Comparison of ENCODE assay signal across 19 cellular contexts in genomic region chr3:112005091-112005672, GRCh38. TPM values are rescaled to one million over a fixed set of nuclear protein-coding genes. Genes with fewer than 3 reads are reported as not detected.
DNase-seq lines count a peak whose midpoint lies in the region; ATAC-seq, FAIRE-seq and TF ChIP-seq lines count a peak whose summit lies in the region.
"Had no signal": no experiment of that assay in that cellular context is flagged by ENCODE, and none has a peak within 500 bp of the region (broad histone marks: within the 10 kb centered on the region; RNA-seq: fewer than 3 reads in every experiment).

No MANE protein-coding gene starts in this region.

- H4K20me1 ChIP-seq in astrocyte (ENCODE audit: insufficient read depth, low read length): no peaks in the 10 kb centered on the region
- H4K20me1 ChIP-seq in neural progenitor cell (ENCODE audit: low read depth): peaks cover 57% of the 10 kb centered on the region

- CTCF ChIA-PET in activated CD4-positive, alpha-beta memory T cell treated with anti-CD3 and anti-CD28 coated beads for 36 hours (lab: Charles Lee): interaction anchor here (0.6 to 7.5 kb wide), 2 partner anchors 8 to 16 kb away, joined by 4 to 90 read pairs; no protein-coding TSS in a partner anchor
- CTCF ChIA-PET in activated CD4-positive, alpha-beta memory T cell treated with anti-CD3 and anti-CD28 coated beads, Interleukin-2, amount 10 ng/mL, durations not matched to agents 7 days and 5 days (lab: Charles Lee): interaction anchor here (1.2 to 4.3 kb wide), 2 partner anchors 8 to 38 kb away, joined by 3 to 32 read pairs; no protein-coding TSS in a partner anchor
- CTCF ChIA-PET in HEK293 (lab: Yijun Ruan, JAX) (interaction anchor here (0.6 to 2.9 kb wide), 4 partner anchors 8 to 237 kb away, joined by 4 to 28 read pairs (median 6); no protein-coding TSS in a partner anchor), Calu3 (lab: Charles Lee) (interaction anchor here (1.9 kb wide), 1 partner anchor 16 kb away, joined by 7 read pairs; no protein-coding TSS in a partner anchor)

- WGBS in heart left ventricle, 4 donors: 74 to 98% (median 86%) methylated on average over 4 of the region's 4 CpGs

- no TSS peak for BruUV-seq in Calu3 (replicated peaks; lab: Mats Ljungman, UMichigan)

- H2AFZ ChIP-seq in astrocyte (ENCODE audit: low read depth, low read length): no peak overlapping the region
- H2AFZ ChIP-seq in neural progenitor cell (replicated peaks): no peak overlapping the region

- peak overlapping the region; percentile 14 for H3K27ac Mint-ChIP-seq in activated CD4-positive, alpha-beta memory T cell treated with anti-CD3 and anti-CD28 coated beads for 36 hours
- H3K27ac Mint-ChIP-seq in activated CD4-positive, alpha-beta memory T cell treated with anti-CD3 and anti-CD28 coated beads, Interleukin-2, amount 10 ng/mL, durations not matched to agents 7 days and 5 days: no peak overlapping the region
- H3K27ac Mint-ChIP-seq in astrocyte (ENCODE audit: unreplicated experiment) (no peak overlapping the region), neural progenitor cell (no peak overlapping the region), Calu3 (ENCODE audit: unreplicated experiment) (no peak overlapping the region)
- H3K27ac Mint-ChIP-seq: activated B cell treated with CpG ODN at 0.5 μM for 24 hours, IgD-negative memory B cell had no signal

- peaks cover 45% of the 10 kb centered on the region for H3K4me1 Mint-ChIP-seq in activated CD4-positive, alpha-beta memory T cell treated with anti-CD3 and anti-CD28 coated beads for 36 hours (ENCODE audit: low read depth)
- peaks cover 29% of the 10 kb centered on the region for H3K4me1 Mint-ChIP-seq in activated CD4-positive, alpha-beta memory T cell treated with anti-CD3 and anti-CD28 coated beads, Interleukin-2, amount 10 ng/mL, durations not matched to agents 7 days and 5 days
- H3K4me1 Mint-ChIP-seq in astrocyte (ENCODE audit: low read depth, unreplicated experiment): peaks cover 54% of the 10 kb centered on the region
- peaks cover 64% of the 10 kb centered on the region for H3K4me1 Mint-ChIP-seq in neural progenitor cell
- peaks cover 14% of the 10 kb centered on the region for H3K4me1 Mint-ChIP-seq in Calu3 (ENCODE audit: low read depth, unreplicated experiment)

- no peak overlapping the region for H3K9ac ChIP-seq in astrocyte (ENCODE audit: low read length)
- no peak overlapping the region for H3K9ac ChIP-seq in neural progenitor cell

- peaks cover 16% of the 10 kb centered on the region for H3K79me2 ChIP-seq in astrocyte (ENCODE audit: insufficient read depth, low read length)
- H3K79me2 ChIP-seq in neural progenitor cell (ENCODE audit: low read depth): peaks cover 22% of the 10 kb centered on the region

- POLR2A ChIA-PET in activated CD4-positive, alpha-beta memory T cell treated with anti-CD3 and anti-CD28 coated beads for 36 hours (lab: Charles Lee): interaction anchor here (2.7 kb wide), 1 partner anchor 26 kb away, joined by 13 read pairs; the partner anchor contains the start of gene ABHD10
- POLR2A ChIA-PET in activated CD4-positive, alpha-beta memory T cell treated with anti-CD3 and anti-CD28 coated beads, Interleukin-2, amount 10 ng/mL, durations not matched to agents 7 days and 5 days (lab: Charles Lee): interaction anchor here (1.4 kb wide), 1 partner anchor 8 kb away, joined by 5 read pairs; no protein-coding TSS in a partner anchor
- POLR2A ChIA-PET in HEK293 (lab: Yijun Ruan, JAX): no interaction called here

- H3K4me2 ChIP-seq in astrocyte (ENCODE audit: low read length) (peak overlapping the region; percentile 13), neural progenitor cell (no peak overlapping the region)

- ATAC-seq in HG02678 (IDR thresholded peaks at IDR 0.05; ENCODE audit: unreplicated experiment) (no peak), heart left ventricle (no peak)
- ATAC-seq: esophagus mucosa, left cardiac atrium had no signal

- no peak for TF ChIP-seq CTCF in HEK293 (tag by site-specific recombination; IDR thresholded peaks at IDR 0.05)
- TF ChIP-seq CTCF in astrocyte (IDR thresholded peaks at IDR 0.05; ENCODE audit: insufficient read depth, low read depth, low read length): no peak
- TF ChIP-seq CTCF in neural progenitor cell (IDR thresholded peaks at IDR 0.05): no peak
- no peak for TF ChIP-seq CTCF in Calu3 (IDR thresholded peaks at IDR 0.05; ENCODE audit: unreplicated experiment)
- no peak for TF ChIP-seq CTCF in heart left ventricle (IDR thresholded peaks at IDR 0.05)

- no peaks in the 10 kb centered on the region for H3K27me3 Mint-ChIP-seq in activated CD4-positive, alpha-beta memory T cell treated with anti-CD3 and anti-CD28 coated beads for 36 hours
- no peaks in the 10 kb centered on the region for H3K27me3 Mint-ChIP-seq in activated CD4-positive, alpha-beta memory T cell treated with anti-CD3 and anti-CD28 coated beads, Interleukin-2, amount 10 ng/mL, durations not matched to agents 7 days and 5 days
- no peaks in the 10 kb centered on the region for H3K27me3 Mint-ChIP-seq in astrocyte (ENCODE audit: low read depth, unreplicated experiment)
- H3K27me3 Mint-ChIP-seq in neural progenitor cell (ENCODE audit: insufficient read depth, low read depth): peaks cover 5% of the 10 kb centered on the region
- H3K27me3 Mint-ChIP-seq in Calu3 (ENCODE audit: unreplicated experiment): no peaks in the 10 kb centered on the region
- H3K27me3 Mint-ChIP-seq: activated B cell treated with CpG ODN at 0.5 μM for 24 hours had no signal

- H3K4me3 ChIP-seq in HEK293 (ENCODE audit: low read depth, low read length) (no peak overlapping the region), astrocyte (ENCODE audit: insufficient read depth, low read depth, low read length) (no peak overlapping the region), neural progenitor cell (no peak overlapping the region), heart left ventricle (no peak overlapping the region)

- H3K9me3 ChIP-seq in HEK293 (ENCODE audit: control insufficient read depth, insufficient read depth, low read depth, low read length) (no peaks in the 10 kb centered on the region), astrocyte (ENCODE audit: insufficient read depth, low read depth, low read length) (no peaks in the 10 kb centered on the region), neural progenitor cell (ENCODE audit: low read depth) (no peaks in the 10 kb centered on the region), heart left ventricle (no peaks in the 10 kb centered on the region)

- no peak for FAIRE-seq in astrocyte (lab: Jason Lieb, UNC)

- DNase-seq in activated CD4-positive, alpha-beta memory T cell treated with anti-CD3 and anti-CD28 coated beads for 36 hours: peak; percentile 26
- no peak for DNase-seq in activated CD4-positive, alpha-beta memory T cell treated with anti-CD3 and anti-CD28 coated beads, Interleukin-2, amount 10 ng/mL, durations not matched to agents 7 days and 5 days
- peak; percentile 64 for DNase-seq in astrocyte (ENCODE audit: low read depth)
- no peak for DNase-seq in neural progenitor cell (ENCODE audit: low spot score)
- DNase-seq in Calu3: no peak
- no peak for DNase-seq in heart left ventricle
- DNase-seq: activated B cell treated with CpG ODN at 0.5 μM for 24 hours; DMS79; left cardiac atrium; midbrain; NCI-H187; stimulated activated CD4-positive, alpha-beta T cell treated with anti-CD3 and anti-CD28 coated beads, Interleukin-15, amount 100 ng/mL, for 24 hours; T-helper 2 cell had no signal

- H3K4me3 Mint-ChIP-seq in activated CD4-positive, alpha-beta memory T cell treated with anti-CD3 and anti-CD28 coated beads for 36 hours: no peak overlapping the region
- no peak overlapping the region for H3K4me3 Mint-ChIP-seq in activated CD4-positive, alpha-beta memory T cell treated with anti-CD3 and anti-CD28 coated beads, Interleukin-2, amount 10 ng/mL, durations not matched to agents 7 days and 5 days
- H3K4me3 Mint-ChIP-seq in astrocyte (ENCODE audit: unreplicated experiment) (no peak overlapping the region), neural progenitor cell (peak overlapping the region; percentile 6), Calu3 (ENCODE audit: low read depth, unreplicated experiment) (no peak overlapping the region)
- H3K4me3 Mint-ChIP-seq: activated B cell treated with CpG ODN at 0.5 μM for 24 hours, IgD-negative memory B cell had no signal

- H3K27ac ChIP-seq in HEK293 (ENCODE audit: extremely low read depth, low read depth, low read length) (no peak overlapping the region), astrocyte (ENCODE audit: low read depth, low read length) (no peak overlapping the region), neural progenitor cell (no peak overlapping the region), heart left ventricle (no peak overlapping the region)

- H3K4me1 ChIP-seq in HEK293 (ENCODE audit: control insufficient read depth, insufficient read depth, low read length): no peaks in the 10 kb centered on the region
- H3K4me1 ChIP-seq in astrocyte (ENCODE audit: insufficient read depth, low read length): peaks cover 44% of the 10 kb centered on the region
- H3K4me1 ChIP-seq in neural progenitor cell: peaks cover 47% of the 10 kb centered on the region
- H3K4me1 ChIP-seq in heart left ventricle: peaks cover 0 to 15% (median 2%) of the 10 kb centered on the region in 12 donors

- peaks cover 13% of the 10 kb centered on the region for H3F3A ChIP-seq in neural progenitor cell (ENCODE audit: low read depth)

- H3K36me3 Mint-ChIP-seq in activated CD4-positive, alpha-beta memory T cell treated with anti-CD3 and anti-CD28 coated beads for 36 hours: no peaks in the 10 kb centered on the region
- no peaks in the 10 kb centered on the region for H3K36me3 Mint-ChIP-seq in activated CD4-positive, alpha-beta memory T cell treated with anti-CD3 and anti-CD28 coated beads, Interleukin-2, amount 10 ng/mL, durations not matched to agents 7 days and 5 days (ENCODE audit: low read depth)
- H3K36me3 Mint-ChIP-seq in astrocyte (ENCODE audit: low read depth, unreplicated experiment) (no peaks in the 10 kb centered on the region), neural progenitor cell (peaks cover 72% of the 10 kb centered on the region), Calu3 (ENCODE audit: insufficient read depth, unreplicated experiment) (no peaks in the 10 kb centered on the region)

- H3K27me3 ChIP-seq in astrocyte (ENCODE audit: insufficient read depth, low read length): no peaks in the 10 kb centered on the region
- H3K27me3 ChIP-seq in neural progenitor cell: peaks cover 20% of the 10 kb centered on the region
- peaks cover 0 to 7% (median 0%) of the 10 kb centered on the region in 9 donors for H3K27me3 ChIP-seq in heart left ventricle

- H3K9me3 Mint-ChIP-seq in activated CD4-positive, alpha-beta memory T cell treated with anti-CD3 and anti-CD28 coated beads for 36 hours: no peaks in the 10 kb centered on the region
- no peaks in the 10 kb centered on the region for H3K9me3 Mint-ChIP-seq in activated CD4-positive, alpha-beta memory T cell treated with anti-CD3 and anti-CD28 coated beads, Interleukin-2, amount 10 ng/mL, durations not matched to agents 7 days and 5 days
- H3K9me3 Mint-ChIP-seq in astrocyte (ENCODE audit: unreplicated experiment) (peaks cover 1% of the 10 kb centered on the region), neural progenitor cell (no peaks in the 10 kb centered on the region), Calu3 (ENCODE audit: low read depth, unreplicated experiment) (no peaks in the 10 kb centered on the region)
- H3K9me3 Mint-ChIP-seq: activated B cell treated with CpG ODN at 0.5 μM for 24 hours, IgD-negative memory B cell had no signal

- intact Hi-C loops in activated CD4-positive, alpha-beta memory T cell treated with anti-CD3 and anti-CD28 coated beads for 36 hours (cut with micrococcal nuclease): no loop called here
- intact Hi-C loops in Calu3 (cut with micrococcal nuclease; ENCODE audit: unreplicated experiment): no loop called here
- intact Hi-C loops in heart left ventricle (cut with DNase I): no loop called here

- H3K36me3 ChIP-seq in HEK293 (ENCODE audit: control insufficient read depth in 2 of 2, insufficient read depth in 1 of 2, low read length in 2 of 2) (no peaks in the 10 kb centered on the region), astrocyte (ENCODE audit: insufficient read depth, low read length) (peaks cover 14% of the 10 kb centered on the region), neural progenitor cell (no peaks in the 10 kb centered on the region), heart left ventricle (no peaks in the 10 kb centered on the region)

- no peak for TF ChIP-seq POLR2A in heart left ventricle (IDR thresholded peaks at IDR 0.05)

RNA-seq across cellular contexts. Expression of gene TAGLN3, which starts 6.5 kb away (rescaled TPM):
- total RNA-seq in activated CD4-positive, alpha-beta memory T cell treated with anti-CD3 and anti-CD28 coated beads for 36 hours: under 1 TPM; 0.78 to 0.85 TPM
- under 1 TPM in 1 of 2 experiments, not detected in 1; 0.18 TPM for total RNA-seq in activated CD4-positive, alpha-beta memory T cell treated with anti-CD3 and anti-CD28 coated beads, Interleukin-2, amount 10 ng/mL, durations not matched to agents 7 days and 5 days
- 7.9 and 8.7 TPM in 2 replicates for total RNA-seq in astrocyte
- 46.6 and 51.2 TPM in 2 replicates for total RNA-seq in neural progenitor cell (ENCODE audit: low replicate concordance)
- total RNA-seq in Calu3 (2022): not detected in 2 replicates
- 1 to 10 TPM in 1 of 9 donors, under 1 TPM in 4, not detected in 4; 0.66 to 1.7 (median 0.86) TPM for total RNA-seq in heart left ventricle
- polyA plus RNA-seq in heart left ventricle: under 1 TPM; 0.25 to 0.38 TPM
- total RNA-seq: activated B cell treated with CpG ODN at 0.5 μM for 24 hours, esophagus mucosa, left cardiac atrium, NCI-H460 had no signal
- polyA plus RNA-seq: IgD-negative memory B cell had no signal

RNA-seq across cellular contexts. Expression of gene ABHD10, which starts 26.4 kb away (rescaled TPM):
- 10 to 100 TPM; 79.8 to 84.2 TPM for total RNA-seq in activated CD4-positive, alpha-beta memory T cell treated with anti-CD3 and anti-CD28 coated beads for 36 hours
- 10 to 100 TPM; 40.4 to 44.7 TPM for total RNA-seq in activated CD4-positive, alpha-beta memory T cell treated with anti-CD3 and anti-CD28 coated beads, Interleukin-2, amount 10 ng/mL, durations not matched to agents 7 days and 5 days
- 26.6 and 28.6 TPM in 2 replicates for total RNA-seq in astrocyte
- total RNA-seq in neural progenitor cell (ENCODE audit: low replicate concordance): 41.3 and 82.9 TPM in 2 replicates
- total RNA-seq in Calu3 (2022): 23.7 and 26.4 TPM in 2 replicates
- 10 to 100 TPM; 26.5 to 50.1 (median 41.8) TPM for total RNA-seq in heart left ventricle
- polyA plus RNA-seq in heart left ventricle: 10 to 100 TPM; 13.5 to 40.0 TPM

RNA-seq across cellular contexts. Expression of gene TMPRSS7, which starts 29.4 kb away (rescaled TPM):
- not detected for total RNA-seq in activated CD4-positive, alpha-beta memory T cell treated with anti-CD3 and anti-CD28 coated beads for 36 hours
- total RNA-seq in activated CD4-positive, alpha-beta memory T cell treated with anti-CD3 and anti-CD28 coated beads, Interleukin-2, amount 10 ng/mL, durations not matched to agents 7 days and 5 days: not detected
- total RNA-seq in astrocyte (not detected in 2 replicates), neural progenitor cell (ENCODE audit: low replicate concordance) (not detected in 2 replicates), Calu3 (2022) (not detected in 2 replicates), heart left ventricle (not detected)
- not detected for polyA plus RNA-seq in heart left ventricle
- total RNA-seq: activated B cell treated with CpG ODN at 0.5 μM for 24 hours, esophagus mucosa, left cardiac atrium, urinary bladder had no signal
- polyA plus RNA-seq: IgD-negative memory B cell, urinary bladder had no signal

Comparison
In these comparisons a context has a peak if more than half of its experiments do, and no peak if none do; other contexts are left out.
1. DNase-seq: peak in activated CD4-positive, alpha-beta memory T cell treated with anti-CD3 and anti-CD28 coated beads for 36 hours (single experiment) and astrocyte (single experiment); none in activated CD4-positive, alpha-beta memory T cell treated with anti-CD3 and anti-CD28 coated beads, Interleukin-2, amount 10 ng/mL, durations not matched to agents 7 days and 5 days (single experiment), neural progenitor cell (single experiment), Calu3 (single experiment) and heart left ventricle (0 of 5).